In genomic region chr4:154760895-154761294, GRCh38 we compare ENCODE assay signal across 38 cellular contexts. TPM values are rescaled to one million over a fixed set of nuclear protein-coding genes. Genes with fewer than 3 reads are reported as not detected.
"Had no signal": no experiment of that assay in that cellular context is flagged by ENCODE, and none has a peak within 500 bp of the region (broad histone marks: within the 10 kb centered on the region; RNA-seq: fewer than 3 reads in every experiment).

No MANE protein-coding gene starts in this region.

- H3K27me3 ChIP-seq: MG63 had no signal

- DNase-seq: Kasumi-1, MG63, MM.1S, MV-4-11, NCI-H1048, NCI-H1092, NCI-H1092 treated with DMSO at 0.1 percent for 48 hours, NCI-H1105, NCI-H1105 treated with DMSO at 0.1 percent for 48 hours, NCI-H1417, NCI-H1417 treated with DMSO at 0.1 percent for 48 hours, NCI-H1436, NCI-H1436 treated with DMSO at 0.1 percent for 48 hours, NCI-H146, NCI-H1694, NCI-H1694 treated with DMSO at 0.1 percent for 48 hours, NCI-H187, NCI-H187 treated with DMSO at 0.1 percent for 48 hours, NCI-H1930, NCI-H2029, NCI-H2029 treated with DMSO at 0.1 percent for 48 hours, NCI-H2081, NCI-H2081 treated with DMSO at 0.1 percent for 48 hours, NCI-H2107, NCI-H2171, NCI-H2171 treated with DMSO at 0.1 percent for 48 hours, NCI-H2227 treated with DMSO at 0.1 percent for 48 hours, NCI-H226, NCI-H345, NCI-H446, NCI-H446 treated with DMSO at 0.1 percent for 48 hours, NCI-H510A, NCI-H510A treated with DMSO at 0.1 percent for 48 hours, NCI-H524, NCI-H524 treated with DMSO at 0.1 percent for 48 hours had no signal

- H3K9me3 ChIP-seq: MG63 had no signal

- H3K4me3 ChIP-seq: MG63 had no signal

- H3K36me3 ChIP-seq: MG63 had no signal

RNA-seq across cellular contexts. Expression of gene LRAT, which starts 17.1 kb away (rescaled TPM):
- total RNA-seq: LHCN-M2, M059J had no signal

RNA-seq across cellular contexts. Expression of gene RBM46, which starts 20.2 kb away (rescaled TPM):
- total RNA-seq: M059J, NCI-H460 had no signal
